In the genomic region with DNA sequence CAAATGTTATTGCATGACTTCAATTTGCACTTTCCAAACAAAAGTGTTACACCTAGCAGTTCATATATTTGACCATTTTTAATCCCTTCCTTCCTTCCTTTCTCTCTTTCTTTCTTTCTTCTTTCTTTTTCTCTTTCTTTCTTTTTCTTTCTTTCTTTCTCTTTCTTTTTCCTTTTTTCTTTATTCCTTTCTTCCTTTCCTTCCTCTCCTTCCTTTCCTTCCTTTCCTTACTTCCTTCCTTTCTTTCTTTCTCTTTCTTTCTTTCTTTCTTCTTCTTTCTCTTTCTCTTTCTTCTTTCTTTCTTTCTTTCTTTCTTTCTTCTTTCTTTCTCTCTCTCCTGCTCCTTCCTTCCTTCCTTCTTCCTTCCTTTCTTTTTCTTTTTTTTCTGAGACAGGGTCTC, we compare ENCODE assay signal across 2 cellular contexts.
TF ChIP-seq lines count a peak whose summit lies in the region.

No MANE protein-coding gene starts in this region.

TF ChIP-seq in GM23338, 12 proteins besides CTCF, POLR2A, EP300 and RAD21 (continues in another document):
- no peak for TF ChIP-seq EZH2 (IDR thresholded peaks at IDR 0.05; ENCODE audit: low read depth, unreplicated experiment)
- TF ChIP-seq ZNF114 (CRISPR knock-in tag; IDR thresholded peaks at IDR 0.05), result no peak
- TF ChIP-seq EZH2phosphoT487 (IDR thresholded peaks at IDR 0.05; ENCODE audit: unreplicated experiment), result no peak
- TF ChIP-seq STAT1 (IDR thresholded peaks at IDR 0.05; ENCODE audit: unreplicated experiment), result no peak
- TF ChIP-seq POLR2AphosphoS5 (IDR thresholded peaks at IDR 0.05; ENCODE audit: low read depth), result no peak
- TF ChIP-seq, protein P1, sequence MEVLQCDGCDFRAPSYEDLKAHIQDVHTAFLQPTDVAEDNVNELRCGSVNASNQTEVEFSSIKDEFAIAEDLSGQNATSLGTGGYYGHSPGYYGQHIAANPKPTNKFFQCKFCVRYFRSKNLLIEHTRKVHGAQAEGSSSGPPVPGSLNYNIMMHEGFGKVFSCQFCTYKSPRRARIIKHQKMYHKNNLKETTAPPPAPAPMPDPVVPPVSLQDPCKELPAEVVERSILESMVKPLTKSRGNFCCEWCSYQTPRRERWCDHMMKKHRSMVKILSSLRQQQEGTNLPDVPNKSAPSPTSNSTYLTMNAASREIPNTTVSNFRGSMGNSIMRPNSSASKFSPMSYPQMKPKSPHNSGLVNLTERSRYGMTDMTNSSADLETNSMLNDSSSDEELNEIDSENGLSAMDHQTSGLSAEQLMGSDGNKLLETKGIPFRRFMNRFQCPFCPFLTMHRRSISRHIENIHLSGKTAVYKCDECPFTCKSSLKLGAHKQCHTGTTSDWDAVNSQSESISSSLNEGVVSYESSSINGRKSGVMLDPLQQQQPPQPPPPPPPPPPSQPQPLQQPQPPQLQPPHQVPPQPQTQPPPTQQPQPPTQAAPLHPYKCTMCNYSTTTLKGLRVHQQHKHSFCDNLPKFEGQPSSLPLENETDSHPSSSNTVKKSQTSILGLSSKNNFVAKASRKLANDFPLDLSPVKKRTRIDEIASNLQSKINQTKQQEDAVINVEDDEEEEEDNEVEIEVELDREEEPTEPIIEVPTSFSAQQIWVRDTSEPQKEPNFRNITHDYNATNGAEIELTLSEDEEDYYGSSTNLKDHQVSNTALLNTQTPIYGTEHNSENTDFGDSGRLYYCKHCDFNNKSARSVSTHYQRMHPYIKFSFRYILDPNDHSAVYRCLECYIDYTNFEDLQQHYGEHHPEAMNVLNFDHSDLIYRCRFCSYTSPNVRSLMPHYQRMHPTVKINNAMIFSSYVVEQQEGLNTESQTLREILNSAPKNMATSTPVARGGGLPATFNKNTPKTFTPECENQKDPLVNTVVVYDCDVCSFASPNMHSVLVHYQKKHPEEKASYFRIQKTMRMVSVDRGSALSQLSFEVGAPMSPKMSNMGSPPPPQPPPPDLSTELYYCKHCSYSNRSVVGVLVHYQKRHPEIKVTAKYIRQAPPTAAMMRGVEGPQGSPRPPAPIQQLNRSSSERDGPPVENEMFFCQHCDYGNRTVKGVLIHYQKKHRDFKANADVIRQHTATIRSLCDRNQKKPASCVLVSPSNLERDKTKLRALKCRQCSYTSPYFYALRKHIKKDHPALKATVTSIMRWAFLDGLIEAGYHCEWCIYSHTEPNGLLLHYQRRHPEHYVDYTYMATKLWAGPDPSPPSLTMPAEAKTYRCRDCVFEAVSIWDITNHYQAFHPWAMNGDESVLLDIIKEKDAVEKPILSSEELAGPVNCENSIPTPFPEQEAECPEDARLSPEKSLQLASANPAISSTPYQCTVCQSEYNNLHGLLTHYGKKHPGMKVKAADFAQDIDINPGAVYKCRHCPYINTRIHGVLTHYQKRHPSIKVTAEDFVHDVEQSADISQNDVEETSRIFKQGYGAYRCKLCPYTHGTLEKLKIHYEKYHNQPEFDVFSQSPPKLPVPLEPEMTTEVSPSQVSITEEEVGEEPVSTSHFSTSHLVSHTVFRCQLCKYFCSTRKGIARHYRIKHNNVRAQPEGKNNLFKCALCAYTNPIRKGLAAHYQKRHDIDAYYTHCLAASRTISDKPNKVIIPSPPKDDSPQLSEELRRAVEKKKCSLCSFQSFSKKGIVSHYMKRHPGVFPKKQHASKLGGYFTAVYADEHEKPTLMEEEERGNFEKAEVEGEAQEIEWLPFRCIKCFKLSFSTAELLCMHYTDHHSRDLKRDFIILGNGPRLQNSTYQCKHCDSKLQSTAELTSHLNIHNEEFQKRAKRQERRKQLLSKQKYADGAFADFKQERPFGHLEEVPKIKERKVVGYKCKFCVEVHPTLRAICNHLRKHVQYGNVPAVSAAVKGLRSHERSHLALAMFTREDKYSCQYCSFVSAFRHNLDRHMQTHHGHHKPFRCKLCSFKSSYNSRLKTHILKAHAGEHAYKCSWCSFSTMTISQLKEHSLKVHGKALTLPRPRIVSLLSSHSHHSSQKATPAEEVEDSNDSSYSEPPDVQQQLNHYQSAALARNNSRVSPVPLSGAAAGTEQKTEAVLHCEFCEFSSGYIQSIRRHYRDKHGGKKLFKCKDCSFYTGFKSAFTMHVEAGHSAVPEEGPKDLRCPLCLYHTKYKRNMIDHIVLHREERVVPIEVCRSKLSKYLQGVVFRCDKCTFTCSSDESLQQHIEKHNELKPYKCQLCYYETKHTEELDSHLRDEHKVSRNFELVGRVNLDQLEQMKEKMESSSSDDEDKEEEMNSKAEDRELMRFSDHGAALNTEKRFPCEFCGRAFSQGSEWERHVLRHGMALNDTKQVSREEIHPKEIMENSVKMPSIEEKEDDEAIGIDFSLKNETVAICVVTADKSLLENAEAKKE (CRISPR knock-in tag; IDR thresholded peaks at IDR 0.05), result no peak
- TF ChIP-seq, protein P2, sequence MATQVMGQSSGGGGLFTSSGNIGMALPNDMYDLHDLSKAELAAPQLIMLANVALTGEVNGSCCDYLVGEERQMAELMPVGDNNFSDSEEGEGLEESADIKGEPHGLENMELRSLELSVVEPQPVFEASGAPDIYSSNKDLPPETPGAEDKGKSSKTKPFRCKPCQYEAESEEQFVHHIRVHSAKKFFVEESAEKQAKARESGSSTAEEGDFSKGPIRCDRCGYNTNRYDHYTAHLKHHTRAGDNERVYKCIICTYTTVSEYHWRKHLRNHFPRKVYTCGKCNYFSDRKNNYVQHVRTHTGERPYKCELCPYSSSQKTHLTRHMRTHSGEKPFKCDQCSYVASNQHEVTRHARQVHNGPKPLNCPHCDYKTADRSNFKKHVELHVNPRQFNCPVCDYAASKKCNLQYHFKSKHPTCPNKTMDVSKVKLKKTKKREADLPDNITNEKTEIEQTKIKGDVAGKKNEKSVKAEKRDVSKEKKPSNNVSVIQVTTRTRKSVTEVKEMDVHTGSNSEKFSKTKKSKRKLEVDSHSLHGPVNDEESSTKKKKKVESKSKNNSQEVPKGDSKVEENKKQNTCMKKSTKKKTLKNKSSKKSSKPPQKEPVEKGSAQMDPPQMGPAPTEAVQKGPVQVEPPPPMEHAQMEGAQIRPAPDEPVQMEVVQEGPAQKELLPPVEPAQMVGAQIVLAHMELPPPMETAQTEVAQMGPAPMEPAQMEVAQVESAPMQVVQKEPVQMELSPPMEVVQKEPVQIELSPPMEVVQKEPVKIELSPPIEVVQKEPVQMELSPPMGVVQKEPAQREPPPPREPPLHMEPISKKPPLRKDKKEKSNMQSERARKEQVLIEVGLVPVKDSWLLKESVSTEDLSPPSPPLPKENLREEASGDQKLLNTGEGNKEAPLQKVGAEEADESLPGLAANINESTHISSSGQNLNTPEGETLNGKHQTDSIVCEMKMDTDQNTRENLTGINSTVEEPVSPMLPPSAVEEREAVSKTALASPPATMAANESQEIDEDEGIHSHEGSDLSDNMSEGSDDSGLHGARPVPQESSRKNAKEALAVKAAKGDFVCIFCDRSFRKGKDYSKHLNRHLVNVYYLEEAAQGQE (IDR thresholded peaks at IDR 0.05; ENCODE audit: unreplicated experiment), result no peak
- no peak for TF ChIP-seq CREB1 (CRISPR knock-in tag; IDR thresholded peaks at IDR 0.05; ENCODE audit: low read depth)
- TF ChIP-seq NANOG (IDR thresholded peaks at IDR 0.05; ENCODE audit: borderline replicate concordance), result no peak
- TF ChIP-seq, protein P3, sequence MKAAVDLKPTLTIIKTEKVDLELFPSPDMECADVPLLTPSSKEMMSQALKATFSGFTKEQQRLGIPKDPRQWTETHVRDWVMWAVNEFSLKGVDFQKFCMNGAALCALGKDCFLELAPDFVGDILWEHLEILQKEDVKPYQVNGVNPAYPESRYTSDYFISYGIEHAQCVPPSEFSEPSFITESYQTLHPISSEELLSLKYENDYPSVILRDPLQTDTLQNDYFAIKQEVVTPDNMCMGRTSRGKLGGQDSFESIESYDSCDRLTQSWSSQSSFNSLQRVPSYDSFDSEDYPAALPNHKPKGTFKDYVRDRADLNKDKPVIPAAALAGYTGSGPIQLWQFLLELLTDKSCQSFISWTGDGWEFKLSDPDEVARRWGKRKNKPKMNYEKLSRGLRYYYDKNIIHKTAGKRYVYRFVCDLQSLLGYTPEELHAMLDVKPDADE (IDR thresholded peaks at IDR 0.05), result no peak

TF ChIP-seq in K562, 482 proteins besides CTCF, POLR2A, EP300 and RAD21:
- no peak for TF ChIP-seq MTA2 (IDR thresholded peaks at IDR 0.05; ENCODE audit: low read depth)
- TF ChIP-seq, protein P4, sequence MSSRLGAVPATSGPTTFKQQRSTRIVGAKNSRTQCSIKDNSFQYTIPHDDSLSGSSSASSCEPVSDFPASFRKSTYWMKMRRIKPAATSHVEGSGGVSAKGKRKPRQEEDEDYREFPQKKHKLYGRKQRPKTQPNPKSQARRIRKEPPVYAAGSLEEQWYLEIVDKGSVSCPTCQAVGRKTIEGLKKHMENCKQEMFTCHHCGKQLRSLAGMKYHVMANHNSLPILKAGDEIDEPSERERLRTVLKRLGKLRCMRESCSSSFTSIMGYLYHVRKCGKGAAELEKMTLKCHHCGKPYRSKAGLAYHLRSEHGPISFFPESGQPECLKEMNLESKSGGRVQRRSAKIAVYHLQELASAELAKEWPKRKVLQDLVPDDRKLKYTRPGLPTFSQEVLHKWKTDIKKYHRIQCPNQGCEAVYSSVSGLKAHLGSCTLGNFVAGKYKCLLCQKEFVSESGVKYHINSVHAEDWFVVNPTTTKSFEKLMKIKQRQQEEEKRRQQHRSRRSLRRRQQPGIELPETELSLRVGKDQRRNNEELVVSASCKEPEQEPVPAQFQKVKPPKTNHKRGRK (tag; IDR thresholded peaks at IDR 0.05), result peak; percentile 54; the same call in 1 of the 2 replicates
